1 cellular context compared by ENCODE assay signal in the genomic region with DNA sequence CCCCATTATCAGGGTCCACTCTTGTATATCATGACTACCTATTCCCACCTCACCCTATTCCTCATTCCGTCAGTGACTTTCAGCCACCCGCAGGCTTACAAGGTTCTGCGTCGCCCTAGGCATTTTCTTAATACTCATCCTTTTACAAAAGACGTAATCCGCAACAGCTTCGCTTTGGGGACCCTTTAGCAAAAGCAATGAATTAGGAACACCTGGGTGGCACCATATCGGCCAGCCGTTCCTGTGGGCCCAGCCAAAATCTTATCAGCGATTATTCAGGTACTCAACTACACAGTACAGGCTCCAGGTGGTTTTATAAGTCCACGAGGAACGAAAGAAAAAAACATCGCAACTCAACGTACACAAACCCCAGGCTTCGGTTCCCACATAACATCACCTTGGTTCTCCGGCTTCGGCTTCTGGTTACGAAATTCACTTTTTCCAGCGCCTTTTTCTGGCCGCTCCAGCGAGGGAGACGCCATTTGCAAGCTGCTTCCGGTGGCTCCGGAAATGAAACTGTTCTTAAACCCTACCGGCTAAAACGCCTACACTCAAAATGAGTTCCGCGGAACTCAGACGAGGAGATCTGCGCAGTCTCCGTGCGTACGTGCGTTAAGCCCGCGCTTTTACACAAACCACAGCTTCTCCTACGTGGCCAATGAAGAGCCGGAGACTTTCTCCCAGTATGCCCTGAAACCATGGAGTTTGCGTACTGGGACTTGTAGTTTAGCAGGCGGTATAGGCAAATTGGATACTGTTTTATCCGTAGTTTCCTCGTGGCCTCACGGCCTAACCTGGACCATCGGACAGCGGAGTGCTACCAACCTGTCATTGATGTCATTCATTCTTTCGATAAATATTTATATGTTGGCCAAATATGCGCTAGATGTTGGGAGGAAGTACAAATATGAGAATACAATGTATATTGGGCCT.
TF ChIP-seq lines count a peak whose summit lies in the region.

A gene (minus strand): TSS at position 494 of the 933 bp plus-strand sequence. CDS start 12 bp downstream, at position 482.

TF ChIP-seq in HepG2, 621 proteins besides CTCF, POLR2A, EP300 and RAD21 (continued from another document and continues in another):
- TF ChIP-seq, protein P1, sequence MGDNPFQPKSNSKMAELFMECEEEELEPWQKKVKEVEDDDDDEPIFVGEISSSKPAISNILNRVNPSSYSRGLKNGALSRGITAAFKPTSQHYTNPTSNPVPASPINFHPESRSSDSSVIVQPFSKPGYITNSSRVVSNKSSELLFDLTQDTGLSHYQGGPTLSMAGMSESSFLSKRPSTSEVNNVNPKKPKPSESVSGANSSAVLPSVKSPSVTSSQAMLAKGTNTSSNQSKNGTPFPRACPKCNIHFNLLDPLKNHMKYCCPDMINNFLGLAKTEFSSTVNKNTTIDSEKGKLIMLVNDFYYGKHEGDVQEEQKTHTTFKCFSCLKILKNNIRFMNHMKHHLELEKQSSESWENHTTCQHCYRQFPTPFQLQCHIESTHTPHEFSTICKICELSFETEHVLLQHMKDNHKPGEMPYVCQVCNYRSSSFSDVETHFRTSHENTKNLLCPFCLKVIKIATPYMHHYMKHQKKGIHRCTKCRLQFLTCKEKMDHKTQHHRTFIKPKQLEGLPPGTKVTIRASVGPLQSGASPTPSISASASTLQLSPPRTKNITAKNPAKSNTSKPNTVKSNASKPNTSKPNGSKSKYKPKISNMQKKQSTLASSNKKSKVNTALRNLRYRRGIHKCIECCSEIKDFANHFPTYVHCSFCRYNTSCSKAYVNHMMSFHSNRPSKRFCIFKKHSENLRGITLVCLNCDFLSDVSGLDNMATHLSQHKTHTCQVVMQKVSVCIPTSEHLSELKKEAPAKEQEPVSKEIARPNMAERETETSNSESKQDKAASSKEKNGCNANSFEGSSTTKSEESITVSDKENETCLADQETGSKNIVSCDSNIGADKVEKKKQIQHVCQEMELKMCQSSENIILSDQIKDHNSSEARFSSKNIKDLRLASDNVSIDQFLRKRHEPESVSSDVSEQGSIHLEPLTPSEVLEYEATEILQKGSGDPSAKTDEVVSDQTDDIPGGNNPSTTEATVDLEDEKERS (CRISPR knock-in tag; IDR thresholded peaks at IDR 0.05): peak; percentile 24; the same call in 1 of the 2 replicates
- no peak for TF ChIP-seq ZIK1 (CRISPR knock-in tag; IDR thresholded peaks at IDR 0.05; ENCODE audit: borderline replicate concordance, low read depth)
- no peak for TF ChIP-seq NCOA5 (CRISPR knock-in tag; IDR thresholded peaks at IDR 0.05)
- peak; percentile 56; the same call in 1 of the 2 replicates for TF ChIP-seq ZBTB21 (CRISPR knock-in tag; IDR thresholded peaks at IDR 0.05)
- TF ChIP-seq ZNF12 (CRISPR knock-in tag; IDR thresholded peaks at IDR 0.05): 0 out of 2 replicates have a peak, but pooled peaks have one; percentile 40
- 0 out of 2 replicates have a peak, but pooled peaks have one; percentile 25 for TF ChIP-seq MEIS2 (CRISPR knock-in tag; IDR thresholded peaks at IDR 0.05)
- no peak for TF ChIP-seq JUN (CRISPR knock-in tag; IDR thresholded peaks at IDR 0.05)
- TF ChIP-seq, protein P2, sequence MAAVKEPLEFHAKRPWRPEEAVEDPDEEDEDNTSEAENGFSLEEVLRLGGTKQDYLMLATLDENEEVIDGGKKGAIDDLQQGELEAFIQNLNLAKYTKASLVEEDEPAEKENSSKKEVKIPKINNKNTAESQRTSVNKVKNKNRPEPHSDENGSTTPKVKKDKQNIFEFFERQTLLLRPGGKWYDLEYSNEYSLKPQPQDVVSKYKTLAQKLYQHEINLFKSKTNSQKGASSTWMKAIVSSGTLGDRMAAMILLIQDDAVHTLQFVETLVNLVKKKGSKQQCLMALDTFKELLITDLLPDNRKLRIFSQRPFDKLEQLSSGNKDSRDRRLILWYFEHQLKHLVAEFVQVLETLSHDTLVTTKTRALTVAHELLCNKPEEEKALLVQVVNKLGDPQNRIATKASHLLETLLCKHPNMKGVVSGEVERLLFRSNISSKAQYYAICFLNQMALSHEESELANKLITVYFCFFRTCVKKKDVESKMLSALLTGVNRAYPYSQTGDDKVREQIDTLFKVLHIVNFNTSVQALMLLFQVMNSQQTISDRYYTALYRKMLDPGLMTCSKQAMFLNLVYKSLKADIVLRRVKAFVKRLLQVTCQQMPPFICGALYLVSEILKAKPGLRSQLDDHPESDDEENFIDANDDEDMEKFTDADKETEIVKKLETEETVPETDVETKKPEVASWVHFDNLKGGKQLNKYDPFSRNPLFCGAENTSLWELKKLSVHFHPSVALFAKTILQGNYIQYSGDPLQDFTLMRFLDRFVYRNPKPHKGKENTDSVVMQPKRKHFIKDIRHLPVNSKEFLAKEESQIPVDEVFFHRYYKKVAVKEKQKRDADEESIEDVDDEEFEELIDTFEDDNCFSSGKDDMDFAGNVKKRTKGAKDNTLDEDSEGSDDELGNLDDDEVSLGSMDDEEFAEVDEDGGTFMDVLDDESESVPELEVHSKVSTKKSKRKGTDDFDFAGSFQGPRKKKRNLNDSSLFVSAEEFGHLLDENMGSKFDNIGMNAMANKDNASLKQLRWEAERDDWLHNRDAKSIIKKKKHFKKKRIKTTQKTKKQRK (IDR thresholded peaks at IDR 0.05; ENCODE audit: low read length): no peak
- TF ChIP-seq ZNF138 (CRISPR knock-in tag; IDR thresholded peaks at IDR 0.05; ENCODE audit: low read depth): no peak
- peak; percentile 87; the same call in 1 of the 2 replicates for TF ChIP-seq MIER3 (CRISPR knock-in tag; IDR thresholded peaks at IDR 0.05; ENCODE audit: borderline replicate concordance)
- TF ChIP-seq ZNF879 (CRISPR knock-in tag; IDR thresholded peaks at IDR 0.05): peak; percentile 34; the same call in 1 of the 2 replicates
- TF ChIP-seq, protein P3, sequence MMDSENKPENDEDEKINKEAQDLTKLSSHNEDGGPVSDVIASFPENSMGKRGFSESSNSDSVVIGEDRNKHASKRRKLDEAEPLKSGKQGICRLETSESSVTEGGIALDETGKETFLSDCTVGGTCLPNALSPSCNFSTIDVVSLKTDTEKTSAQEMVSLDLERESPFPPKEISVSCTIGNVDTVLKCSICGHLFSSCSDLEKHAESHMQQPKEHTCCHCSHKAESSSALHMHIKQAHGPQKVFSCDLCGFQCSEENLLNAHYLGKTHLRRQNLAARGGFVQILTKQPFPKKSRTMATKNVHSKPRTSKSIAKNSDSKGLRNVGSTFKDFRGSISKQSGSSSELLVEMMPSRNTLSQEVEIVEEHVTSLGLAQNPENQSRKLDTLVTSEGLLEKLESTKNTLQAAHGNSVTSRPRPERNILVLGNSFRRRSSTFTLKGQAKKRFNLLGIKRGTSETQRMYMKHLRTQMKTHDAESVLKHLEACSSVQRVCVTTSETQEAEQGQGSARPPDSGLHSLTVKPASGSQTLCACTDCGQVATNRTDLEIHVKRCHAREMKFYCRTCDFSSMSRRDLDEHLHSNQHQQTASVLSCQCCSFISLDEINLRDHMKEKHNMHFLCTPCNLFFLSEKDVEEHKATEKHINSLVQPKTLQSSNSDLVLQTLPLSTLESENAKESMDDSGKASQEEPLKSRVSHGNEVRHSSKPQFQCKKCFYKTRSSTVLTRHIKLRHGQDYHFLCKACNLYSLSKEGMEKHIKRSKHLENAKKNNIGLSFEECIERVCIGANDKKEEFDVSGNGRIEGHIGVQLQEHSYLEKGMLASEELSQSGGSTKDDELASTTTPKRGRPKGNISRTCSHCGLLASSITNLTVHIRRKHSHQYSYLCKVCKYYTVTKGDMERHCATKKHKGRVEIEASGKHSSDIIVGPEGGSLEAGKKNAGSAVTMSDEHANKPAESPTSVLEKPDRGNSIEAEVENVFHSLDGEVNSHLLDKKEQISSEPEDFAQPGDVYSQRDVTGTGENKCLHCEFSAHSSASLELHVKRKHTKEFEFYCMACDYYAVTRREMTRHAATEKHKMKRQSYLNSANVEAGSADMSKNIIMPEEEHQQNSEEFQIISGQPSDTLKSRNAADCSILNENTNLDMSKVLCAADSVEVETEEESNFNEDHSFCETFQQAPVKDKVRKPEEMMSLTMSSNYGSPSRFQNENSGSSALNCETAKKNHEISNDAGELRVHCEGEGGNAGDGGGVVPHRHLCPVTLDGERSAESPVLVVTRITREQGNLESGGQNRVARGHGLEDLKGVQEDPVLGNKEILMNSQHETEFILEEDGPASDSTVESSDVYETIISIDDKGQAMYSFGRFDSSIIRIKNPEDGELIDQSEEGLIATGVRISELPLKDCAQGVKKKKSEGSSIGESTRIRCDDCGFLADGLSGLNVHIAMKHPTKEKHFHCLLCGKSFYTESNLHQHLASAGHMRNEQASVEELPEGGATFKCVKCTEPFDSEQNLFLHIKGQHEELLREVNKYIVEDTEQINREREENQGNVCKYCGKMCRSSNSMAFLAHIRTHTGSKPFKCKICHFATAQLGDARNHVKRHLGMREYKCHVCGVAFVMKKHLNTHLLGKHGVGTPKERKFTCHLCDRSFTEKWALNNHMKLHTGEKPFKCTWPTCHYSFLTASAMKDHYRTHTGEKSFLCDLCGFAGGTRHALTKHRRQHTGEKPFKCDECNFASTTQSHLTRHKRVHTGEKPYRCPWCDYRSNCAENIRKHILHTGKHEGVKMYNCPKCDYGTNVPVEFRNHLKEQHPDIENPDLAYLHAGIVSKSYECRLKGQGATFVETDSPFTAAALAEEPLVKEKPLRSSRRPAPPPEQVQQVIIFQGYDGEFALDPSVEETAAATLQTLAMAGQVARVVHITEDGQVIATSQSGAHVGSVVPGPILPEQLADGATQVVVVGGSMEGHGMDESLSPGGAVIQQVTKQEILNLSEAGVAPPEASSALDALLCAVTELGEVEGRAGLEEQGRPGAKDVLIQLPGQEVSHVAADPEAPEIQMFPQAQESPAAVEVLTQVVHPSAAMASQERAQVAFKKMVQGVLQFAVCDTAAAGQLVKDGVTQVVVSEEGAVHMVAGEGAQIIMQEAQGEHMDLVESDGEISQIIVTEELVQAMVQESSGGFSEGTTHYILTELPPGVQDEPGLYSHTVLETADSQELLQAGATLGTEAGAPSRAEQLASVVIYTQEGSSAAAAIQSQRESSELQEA (CRISPR knock-in tag; IDR thresholded peaks at IDR 0.05; ENCODE audit: not compliant biosample characterization): peak; percentile 71
- peak; percentile 95 for TF ChIP-seq HDAC1 (CRISPR knock-in tag; IDR thresholded peaks at IDR 0.05)
- TF ChIP-seq, protein P4, sequence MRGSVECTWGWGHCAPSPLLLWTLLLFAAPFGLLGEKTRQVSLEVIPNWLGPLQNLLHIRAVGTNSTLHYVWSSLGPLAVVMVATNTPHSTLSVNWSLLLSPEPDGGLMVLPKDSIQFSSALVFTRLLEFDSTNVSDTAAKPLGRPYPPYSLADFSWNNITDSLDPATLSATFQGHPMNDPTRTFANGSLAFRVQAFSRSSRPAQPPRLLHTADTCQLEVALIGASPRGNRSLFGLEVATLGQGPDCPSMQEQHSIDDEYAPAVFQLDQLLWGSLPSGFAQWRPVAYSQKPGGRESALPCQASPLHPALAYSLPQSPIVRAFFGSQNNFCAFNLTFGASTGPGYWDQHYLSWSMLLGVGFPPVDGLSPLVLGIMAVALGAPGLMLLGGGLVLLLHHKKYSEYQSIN (CRISPR knock-in tag; IDR thresholded peaks at IDR 0.05; ENCODE audit: borderline replicate concordance): no peak
- TF ChIP-seq PHF20 (CRISPR knock-in tag; IDR thresholded peaks at IDR 0.05): peak; percentile 99
- TF ChIP-seq SP2 (CRISPR knock-in tag; IDR thresholded peaks at IDR 0.05): peak; percentile 63
- TF ChIP-seq PPARG (CRISPR knock-in tag; conservative IDR thresholded peaks at IDR 0.05): peak; percentile 48
- TF ChIP-seq, protein P5, sequence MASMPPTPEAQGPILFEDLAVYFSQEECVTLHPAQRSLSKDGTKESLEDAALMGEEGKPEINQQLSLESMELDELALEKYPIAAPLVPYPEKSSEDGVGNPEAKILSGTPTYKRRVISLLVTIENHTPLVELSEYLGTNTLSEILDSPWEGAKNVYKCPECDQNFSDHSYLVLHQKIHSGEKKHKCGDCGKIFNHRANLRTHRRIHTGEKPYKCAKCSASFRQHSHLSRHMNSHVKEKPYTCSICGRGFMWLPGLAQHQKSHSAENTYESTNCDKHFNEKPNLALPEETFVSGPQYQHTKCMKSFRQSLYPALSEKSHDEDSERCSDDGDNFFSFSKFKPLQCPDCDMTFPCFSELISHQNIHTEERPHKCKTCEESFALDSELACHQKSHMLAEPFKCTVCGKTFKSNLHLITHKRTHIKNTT (CRISPR knock-in tag; IDR thresholded peaks at IDR 0.05): 0 out of 2 replicates have a peak, but pooled peaks have one; percentile 23
- TF ChIP-seq GATAD2A (CRISPR knock-in tag; IDR thresholded peaks at IDR 0.05): peak; percentile 58; the same call in 1 of the 2 replicates
- no peak for TF ChIP-seq CENPT (CRISPR knock-in tag; IDR thresholded peaks at IDR 0.05; ENCODE audit: low read depth)
- peak; percentile 91 for TF ChIP-seq HDAC2 (CRISPR knock-in tag; IDR thresholded peaks at IDR 0.05)
- TF ChIP-seq, protein P6, sequence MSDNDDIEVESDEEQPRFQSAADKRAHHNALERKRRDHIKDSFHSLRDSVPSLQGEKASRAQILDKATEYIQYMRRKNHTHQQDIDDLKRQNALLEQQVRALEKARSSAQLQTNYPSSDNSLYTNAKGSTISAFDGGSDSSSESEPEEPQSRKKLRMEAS (IDR thresholded peaks at IDR 0.05): peak; percentile 93
- peak; percentile 98 for TF ChIP-seq IRF2 (CRISPR knock-in tag; IDR thresholded peaks at IDR 0.05)
- TF ChIP-seq ETV6 (CRISPR knock-in tag; conservative IDR thresholded peaks at IDR 0.05): no peak; the same call in 1 of the 2 replicates
- TF ChIP-seq, protein P7, sequence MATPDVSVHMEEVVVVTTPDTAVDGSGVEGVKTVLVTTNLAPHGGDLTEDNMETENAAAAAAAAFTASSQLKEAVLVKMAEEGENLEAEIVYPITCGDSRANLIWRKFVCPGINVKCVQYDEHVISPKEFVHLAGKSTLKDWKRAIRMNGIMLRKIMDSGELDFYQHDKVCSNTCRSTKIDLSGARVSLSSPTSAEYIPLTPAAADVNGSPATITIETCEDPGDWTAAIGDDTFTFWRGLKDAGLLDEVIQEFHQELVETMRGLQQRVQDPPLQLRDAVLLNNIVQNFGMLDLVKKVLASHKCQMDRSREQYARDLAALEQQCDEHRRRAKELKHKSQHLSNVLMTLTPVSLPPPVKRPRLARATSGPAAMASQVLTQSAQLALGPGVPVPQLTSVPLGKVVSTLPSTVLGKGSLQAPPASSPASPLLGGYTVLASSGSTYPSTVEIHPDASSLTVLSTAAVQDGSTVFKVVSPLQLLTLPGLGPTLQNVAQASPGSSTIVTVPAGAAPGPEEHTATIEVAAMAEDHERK (CRISPR knock-in tag; IDR thresholded peaks at IDR 0.05; ENCODE audit: low read depth): peak; percentile 93
- TF ChIP-seq, protein P8, sequence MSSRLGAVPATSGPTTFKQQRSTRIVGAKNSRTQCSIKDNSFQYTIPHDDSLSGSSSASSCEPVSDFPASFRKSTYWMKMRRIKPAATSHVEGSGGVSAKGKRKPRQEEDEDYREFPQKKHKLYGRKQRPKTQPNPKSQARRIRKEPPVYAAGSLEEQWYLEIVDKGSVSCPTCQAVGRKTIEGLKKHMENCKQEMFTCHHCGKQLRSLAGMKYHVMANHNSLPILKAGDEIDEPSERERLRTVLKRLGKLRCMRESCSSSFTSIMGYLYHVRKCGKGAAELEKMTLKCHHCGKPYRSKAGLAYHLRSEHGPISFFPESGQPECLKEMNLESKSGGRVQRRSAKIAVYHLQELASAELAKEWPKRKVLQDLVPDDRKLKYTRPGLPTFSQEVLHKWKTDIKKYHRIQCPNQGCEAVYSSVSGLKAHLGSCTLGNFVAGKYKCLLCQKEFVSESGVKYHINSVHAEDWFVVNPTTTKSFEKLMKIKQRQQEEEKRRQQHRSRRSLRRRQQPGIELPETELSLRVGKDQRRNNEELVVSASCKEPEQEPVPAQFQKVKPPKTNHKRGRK (CRISPR knock-in tag; IDR thresholded peaks at IDR 0.05): no peak
- TF ChIP-seq, protein P9, sequence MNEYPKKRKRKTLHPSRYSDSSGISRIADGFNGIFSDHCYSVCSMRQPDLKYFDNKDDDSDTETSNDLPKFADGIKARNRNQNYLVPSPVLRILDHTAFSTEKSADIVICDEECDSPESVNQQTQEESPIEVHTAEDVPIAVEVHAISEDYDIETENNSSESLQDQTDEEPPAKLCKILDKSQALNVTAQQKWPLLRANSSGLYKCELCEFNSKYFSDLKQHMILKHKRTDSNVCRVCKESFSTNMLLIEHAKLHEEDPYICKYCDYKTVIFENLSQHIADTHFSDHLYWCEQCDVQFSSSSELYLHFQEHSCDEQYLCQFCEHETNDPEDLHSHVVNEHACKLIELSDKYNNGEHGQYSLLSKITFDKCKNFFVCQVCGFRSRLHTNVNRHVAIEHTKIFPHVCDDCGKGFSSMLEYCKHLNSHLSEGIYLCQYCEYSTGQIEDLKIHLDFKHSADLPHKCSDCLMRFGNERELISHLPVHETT (CRISPR knock-in tag; conservative IDR thresholded peaks at IDR 0.05): peak; percentile 91
